8 cellular contexts compared by ENCODE assay signal in the genomic region with DNA sequence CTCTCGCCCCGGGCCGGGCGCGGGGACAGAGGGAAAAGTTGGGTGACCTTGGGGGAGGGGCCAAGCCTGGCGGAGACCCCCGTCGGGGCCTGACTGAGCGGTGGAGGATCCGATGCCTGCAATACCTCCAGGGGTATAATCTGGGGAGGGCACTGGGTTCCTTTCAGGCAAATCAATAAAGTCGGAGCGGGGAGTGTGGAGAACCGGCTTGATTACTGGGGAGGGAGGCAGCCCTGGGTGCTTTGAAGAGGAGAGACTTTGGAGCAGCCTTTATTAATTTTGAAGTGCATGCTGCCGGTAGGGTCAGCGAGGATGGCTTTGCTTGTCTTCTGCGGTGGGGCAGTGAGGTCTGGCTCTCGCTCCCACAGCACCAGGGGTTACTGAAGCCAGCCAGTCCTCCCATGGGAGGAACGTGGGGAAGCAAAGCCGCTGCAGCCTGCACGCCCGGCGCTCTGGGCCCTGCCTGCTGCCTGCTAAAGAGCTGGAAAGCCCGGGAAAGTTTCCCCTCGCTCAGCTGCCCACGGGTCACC. TPM values are rescaled to one million over a fixed set of nuclear protein-coding genes. Genes with fewer than 3 reads are reported as not detected.
DNase-seq lines count a peak whose midpoint lies in the region; ATAC-seq and TF ChIP-seq lines count a peak whose summit lies in the region.

No MANE protein-coding gene starts in this region.

- peak overlapping the region; percentile 62 for H3K4me3 Mint-ChIP-seq in osteocyte (ENCODE audit: unreplicated experiment)
- H3K4me3 Mint-ChIP-seq in activated T-cell treated with anti-CD3 and anti-CD28 coated beads, Interleukin-2, amount 50 U/mL, for 24 hours: no peak overlapping the region

- H3K4me3 ChIP-seq in fibroblast of pulmonary artery (replicated peaks; ENCODE audit: low read depth, low read length): peak overlapping the region; percentile 5

- no peaks in the 10 kb centered on the region for H3K36me3 Mint-ChIP-seq in osteocyte (ENCODE audit: unreplicated experiment)
- no peaks in the 10 kb centered on the region for H3K36me3 Mint-ChIP-seq in activated T-cell treated with anti-CD3 and anti-CD28 coated beads, Interleukin-2, amount 50 U/mL, for 24 hours (ENCODE audit: low read depth)

- TF ChIP-seq CTCF in fibroblast of pulmonary artery (IDR thresholded peaks at IDR 0.05; ENCODE audit: low read length, missing control alignments): no peak
- no peak for TF ChIP-seq CTCF in osteocyte (IDR thresholded peaks at IDR 0.05)

- no peak for ATAC-seq in GM18867 (IDR thresholded peaks at IDR 0.05; ENCODE audit: unreplicated experiment)

- peaks cover 4% of the 10 kb centered on the region for H3K9me3 Mint-ChIP-seq in osteocyte (ENCODE audit: unreplicated experiment)
- peaks cover 6% of the 10 kb centered on the region for H3K9me3 Mint-ChIP-seq in activated T-cell treated with anti-CD3 and anti-CD28 coated beads, Interleukin-2, amount 50 U/mL, for 24 hours

- peaks cover 8% of the 10 kb centered on the region for H3K4me1 Mint-ChIP-seq in osteocyte (ENCODE audit: unreplicated experiment)
- peaks cover 6% of the 10 kb centered on the region for H3K4me1 Mint-ChIP-seq in activated T-cell treated with anti-CD3 and anti-CD28 coated beads, Interleukin-2, amount 50 U/mL, for 24 hours (ENCODE audit: low read depth)

- no peak overlapping the region for H3K27ac Mint-ChIP-seq in osteocyte (ENCODE audit: unreplicated experiment)
- no peak overlapping the region for H3K27ac Mint-ChIP-seq in activated T-cell treated with anti-CD3 and anti-CD28 coated beads, Interleukin-2, amount 50 U/mL, for 24 hours

- H3K27me3 Mint-ChIP-seq in osteocyte (ENCODE audit: unreplicated experiment): peaks cover 81% of the 10 kb centered on the region
- H3K27me3 Mint-ChIP-seq in activated T-cell treated with anti-CD3 and anti-CD28 coated beads, Interleukin-2, amount 50 U/mL, for 24 hours: peaks cover 72% of the 10 kb centered on the region

- DNase-seq in Daoy (ENCODE audit: low read depth) (peak; percentile 23), NCI-H510A treated with DMSO at 0.1 percent for 48 hours (lab: John Stamatoyannopoulos, UW) (peak; percentile 7), fibroblast of pulmonary artery (ENCODE audit: low read depth) (peak; percentile 30), osteocyte (ENCODE audit: extremely low spot score, unreplicated experiment) (no peak), NCI-H446 (lab: John Stamatoyannopoulos, UW) (no peak)
- DNase-seq in activated T-cell treated with anti-CD3 and anti-CD28 coated beads, Interleukin-2, amount 50 U/mL, for 24 hours: no peak
- no peak for DNase-seq in activated naive CD4-positive, alpha-beta T cell (lab: John Stamatoyannopoulos, UW)

RNA-seq across cellular contexts. Expression of gene LGI2, which starts 0.4 kb away (rescaled TPM):
- total RNA-seq in Daoy (2014; rRNA removed; shearing (Covaris generic)): 0.03 and 0.06 TPM in 2 replicates
- total RNA-seq in osteocyte: 0.08 TPM in 1 of 2 replicates, not detected in the other

Comparison
In these comparisons a context has a peak if more than half of its experiments do, and no peak if none do; other contexts are left out.
1. DNase-seq: peak in Daoy (single experiment), NCI-H510A treated with DMSO at 0.1 percent for 48 hours (single experiment) and fibroblast of pulmonary artery (single experiment); none in osteocyte (single experiment), activated T-cell treated with anti-CD3 and anti-CD28 coated beads, Interleukin-2, amount 50 U/mL, for 24 hours (single experiment), activated naive CD4-positive, alpha-beta T cell (0 of 4) and NCI-H446 (0 of 2).